Comparison of ENCODE assay signal across 26 cellular contexts in the genomic region with DNA sequence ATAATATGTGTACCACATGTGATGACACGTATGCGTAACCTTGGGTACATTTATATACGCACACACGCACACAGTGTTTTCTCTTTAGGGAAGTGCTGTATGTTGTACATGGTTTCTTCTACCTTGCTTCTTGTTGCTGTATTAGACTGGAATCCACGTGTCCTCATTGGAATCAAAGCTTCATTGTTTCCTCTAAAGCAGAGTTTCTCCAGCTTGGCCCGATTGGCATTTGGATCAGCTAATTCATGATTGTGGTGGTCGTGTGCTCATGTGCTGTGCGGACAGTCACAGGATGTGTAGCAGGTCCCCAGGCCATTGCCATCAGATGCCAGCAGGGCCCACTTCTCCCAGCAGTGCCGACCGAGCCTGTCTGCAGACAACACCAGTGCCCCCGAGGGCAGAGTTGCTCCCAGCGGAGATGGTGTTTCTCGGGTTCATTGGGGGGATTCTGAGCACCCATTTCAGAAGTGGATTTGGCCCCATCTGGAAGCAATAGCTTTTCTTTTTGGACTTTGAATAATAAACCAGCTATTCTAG.
DNase-seq lines count a peak whose midpoint lies in the region; ATAC-seq and TF ChIP-seq lines count a peak whose summit lies in the region.
"Had no signal": no experiment of that assay in that cellular context is flagged by ENCODE, and none has a peak within 500 bp of the region (broad histone marks: within the 10 kb centered on the region; RNA-seq: fewer than 3 reads in every experiment).

No MANE protein-coding gene starts in this region.

- peaks cover 0 to 14% of the 10 kb centered on the region in 2 experiments for H3K36me3 ChIP-seq in mesenchymal stem cell (ENCODE audit: control insufficient read depth in 1 of 2, insufficient read depth in 2 of 2, low read depth in 1 of 2, low read length in 2 of 2)
- no peaks in the 10 kb centered on the region for H3K36me3 ChIP-seq in ascending aorta
- H3K36me3 ChIP-seq in esophagus muscularis mucosa, result no peaks in the 10 kb centered on the region
- H3K36me3 ChIP-seq: adrenal gland, breast epithelium, transverse colon had no signal

- H3K4me2 ChIP-seq in mesenchymal stem cell (ENCODE audit: low read length, poor library complexity, severe bottlenecking), result no peak overlapping the region

- no peak overlapping the region for H4K91ac ChIP-seq in mesenchymal stem cell (ENCODE audit: low read length)

- no peak overlapping the region for H2BK5ac ChIP-seq in mesenchymal stem cell (ENCODE audit: low read depth, low read length, poor library complexity, severe bottlenecking)

- peak overlapping the region; percentile 97 for H3K27ac Mint-ChIP-seq in WTC11
- H3K27ac Mint-ChIP-seq: activated CD4-positive, alpha-beta memory T cell treated with anti-CD3 and anti-CD28 coated beads, Interleukin-2, amount 10 ng/mL, durations not matched to agents 7 days and 5 days had no signal

- POLR2A ChIA-PET in WTC11 (lab: Charles Lee), result no interaction called here

- H4K8ac ChIP-seq in mesenchymal stem cell (ENCODE audit: low read length), result no peak overlapping the region

- H3K27me3 ChIP-seq in mesenchymal stem cell (ENCODE audit: control insufficient read depth in 1 of 2, insufficient read depth in 1 of 2, low read length in 2 of 2) (no peaks in the 10 kb centered on the region), ascending aorta (no peaks in the 10 kb centered on the region), esophagus muscularis mucosa (no peaks in the 10 kb centered on the region)
- H3K27me3 ChIP-seq: adrenal gland, breast epithelium, foreskin keratinocyte, stomach, transverse colon had no signal

- DNase-seq in Ammon's horn (ENCODE audit: low spot score), result peak; percentile 63
- peak; percentile 13 for DNase-seq in G401 (ENCODE audit: low spot score)
- no peak for DNase-seq in WTC11 (ENCODE audit: low spot score)
- no peak for DNase-seq in mesenchymal stem cell
- DNase-seq in ascending aorta (ENCODE audit: low spot score in 2 of 2), result no peak
- DNase-seq in stimulated activated naive CD4-positive, alpha-beta T cell treated with Interleukin-2 at 50 U/mL for 16 hours (lab: John Stamatoyannopoulos, UW), result no peak
- no peak for DNase-seq in esophagus muscularis mucosa (ENCODE audit: extremely low spot score)
- DNase-seq in MV-4-11 (lab: John Stamatoyannopoulos, UW), result no peak
- DNase-seq: activated CD4-positive, alpha-beta memory T cell treated with anti-CD3 and anti-CD28 coated beads, Interleukin-2, amount 10 ng/mL, durations not matched to agents 7 days and 5 days; activated gamma-delta T cell; CD4-positive, CD25-positive, alpha-beta regulatory T cell; DMS153; effector CD8-positive, alpha-beta T cell; foreskin keratinocyte; Karpas-422; left ventricle myocardium superior; NCI-H1048; NCI-H187; NCI-H526 treated with DMSO at 0.1 percent for 48 hours; psoas muscle; RPMI8226; stomach; T1000; transverse colon had no signal

- no peaks in the 10 kb centered on the region for H3K27me3 Mint-ChIP-seq in WTC11 (ENCODE audit: low read depth)
- H3K27me3 Mint-ChIP-seq: activated CD4-positive, alpha-beta memory T cell treated with anti-CD3 and anti-CD28 coated beads, Interleukin-2, amount 10 ng/mL, durations not matched to agents 7 days and 5 days; CD4-positive, CD25-positive, alpha-beta regulatory T cell had no signal

- CTCF ChIA-PET in WTC11 (lab: Charles Lee), result interaction anchor here (1.6 kb wide), 1 partner anchor 266 kb away, joined by 4 read pairs; no protein-coding TSS in a partner anchor

- no peak overlapping the region for H3K4me3 ChIP-seq in mesenchymal stem cell (ENCODE audit: insufficient read depth in 1 of 2, low read depth in 1 of 2, low read length in 2 of 2)
- H3K4me3 ChIP-seq in ascending aorta, result no peak overlapping the region
- no peak overlapping the region for H3K4me3 ChIP-seq in esophagus muscularis mucosa
- H3K4me3 ChIP-seq: adrenal gland, breast epithelium, psoas muscle, stomach, transverse colon had no signal

- peak overlapping the region in 1 of 2 experiments; percentile 24 for H2BK12ac ChIP-seq in mesenchymal stem cell (ENCODE audit: low read length in 2 of 2)

- peaks cover 22% of the 10 kb centered on the region for H3K4me1 ChIP-seq in mesenchymal stem cell (ENCODE audit: control insufficient read depth, insufficient read depth, low read depth, low read length)
- H3K4me1 ChIP-seq in ascending aorta, result no peaks in the 10 kb centered on the region
- peaks cover 4 to 15% (median 5%) of the 10 kb centered on the region in 4 donors for H3K4me1 ChIP-seq in esophagus muscularis mucosa
- H3K4me1 ChIP-seq: breast epithelium, foreskin keratinocyte had no signal

- no peak overlapping the region for H2BK15ac ChIP-seq in mesenchymal stem cell (ENCODE audit: low read depth, poor library complexity, severe bottlenecking)

- TF ChIP-seq POLR2A in esophagus muscularis mucosa (IDR thresholded peaks at IDR 0.05; ENCODE audit: low read depth), result no peak

- H3K4ac ChIP-seq in mesenchymal stem cell (ENCODE audit: low read depth in 1 of 2, low read length in 2 of 2), result no peak overlapping the region

- TF ChIP-seq CTCF in WTC11 (IDR thresholded peaks at IDR 0.05) (no peak), ascending aorta (IDR thresholded peaks at IDR 0.05) (no peak), esophagus muscularis mucosa (IDR thresholded peaks at IDR 0.05) (no peak)

- no peaks in the 10 kb centered on the region for H3K9me3 Mint-ChIP-seq in WTC11
- H3K9me3 Mint-ChIP-seq: activated CD4-positive, alpha-beta memory T cell treated with anti-CD3 and anti-CD28 coated beads, Interleukin-2, amount 10 ng/mL, durations not matched to agents 7 days and 5 days; CD4-positive, CD25-positive, alpha-beta regulatory T cell had no signal

- H3K4me1 Mint-ChIP-seq in WTC11, result peaks cover 63% of the 10 kb centered on the region

- peak overlapping the region in 1 of 2 experiments; percentile 14 for H3K18ac ChIP-seq in mesenchymal stem cell (ENCODE audit: low read depth in 1 of 2, low read length in 2 of 2)

- no peak overlapping the region for H3K9ac ChIP-seq in mesenchymal stem cell (ENCODE audit: low read length)

- H2AFZ ChIP-seq in mesenchymal stem cell (ENCODE audit: low read depth, low read length), result no peak overlapping the region

- H3K4me3 Mint-ChIP-seq in WTC11, result no peak overlapping the region
- H3K4me3 Mint-ChIP-seq: activated CD4-positive, alpha-beta memory T cell treated with anti-CD3 and anti-CD28 coated beads, Interleukin-2, amount 10 ng/mL, durations not matched to agents 7 days and 5 days; CD4-positive, CD25-positive, alpha-beta regulatory T cell had no signal

- intact Hi-C loops in ascending aorta (cut with DNase I) (no loop called here), esophagus muscularis mucosa (cut with DNase I) (no loop called here)

- H3K27ac ChIP-seq in mesenchymal stem cell (ENCODE audit: low read length, poor library complexity, severe bottlenecking) (no peak overlapping the region), ascending aorta (no peak overlapping the region), esophagus muscularis mucosa (replicated peaks in 1 of 4) (no peak overlapping the region)
- H3K27ac ChIP-seq: breast epithelium, foreskin keratinocyte, psoas muscle, stomach, transverse colon had no signal

- H2BK120ac ChIP-seq in mesenchymal stem cell (ENCODE audit: low read depth, low read length), result no peak overlapping the region

- H3K79me1 ChIP-seq in mesenchymal stem cell (replicated peaks; ENCODE audit: low read length, poor library complexity, severe bottlenecking), result peaks cover 55% of the 10 kb centered on the region

- no peaks in the 10 kb centered on the region for H3K36me3 Mint-ChIP-seq in WTC11

- no peak overlapping the region for H3K23ac ChIP-seq in mesenchymal stem cell (ENCODE audit: low read length in 2 of 2)

- no peak for TF ChIP-seq EP300 in esophagus muscularis mucosa (IDR thresholded peaks at IDR 0.05)

- ATAC-seq in WTC11, result no peak
- ATAC-seq: foreskin keratinocyte, left ventricle myocardium superior, psoas muscle had no signal

- H3K9me3 ChIP-seq in mesenchymal stem cell (ENCODE audit: control insufficient read depth, low read length) (no peaks in the 10 kb centered on the region), ascending aorta (no peaks in the 10 kb centered on the region), esophagus muscularis mucosa (no peaks in the 10 kb centered on the region)
- H3K9me3 ChIP-seq: adrenal gland, breast epithelium, psoas muscle, stomach, transverse colon had no signal

- in situ Hi-C loops in G401 (cut with HindIII; ENCODE audit: low sequenced_read_pairs), result no loop called here

- no peak overlapping the region for H3K14ac ChIP-seq in mesenchymal stem cell (ENCODE audit: low read length in 2 of 2)

- WGBS in mesenchymal stem cell, result 94% methylated on average over 13 of the region's 13 CpGs
- 96% methylated on average over 13 of the region's 13 CpGs for WGBS in esophagus muscularis mucosa

- H2AK5ac ChIP-seq in mesenchymal stem cell (ENCODE audit: low read length, severe bottlenecking), result peak overlapping the region; percentile 5

TF ChIP-seq in WTC11, 78 proteins besides CTCF, POLR2A, EP300 and RAD21:
- no peak for TF ChIP-seq ZNF423 (CRISPR knock-in tag; IDR thresholded peaks at IDR 0.05)
- no peak for TF ChIP-seq SP1 (CRISPR knock-in tag; conservative IDR thresholded peaks at IDR 0.05)
- TF ChIP-seq MXD4 (CRISPR knock-in tag; IDR thresholded peaks at IDR 0.05; ENCODE audit: borderline replicate concordance), result no peak
- no peak for TF ChIP-seq ATF2 (CRISPR knock-in tag; IDR thresholded peaks at IDR 0.05; ENCODE audit: borderline replicate concordance, low read depth)
- no peak for TF ChIP-seq NR1H2 (CRISPR knock-in tag; IDR thresholded peaks at IDR 0.05)
- TF ChIP-seq, protein P1, sequence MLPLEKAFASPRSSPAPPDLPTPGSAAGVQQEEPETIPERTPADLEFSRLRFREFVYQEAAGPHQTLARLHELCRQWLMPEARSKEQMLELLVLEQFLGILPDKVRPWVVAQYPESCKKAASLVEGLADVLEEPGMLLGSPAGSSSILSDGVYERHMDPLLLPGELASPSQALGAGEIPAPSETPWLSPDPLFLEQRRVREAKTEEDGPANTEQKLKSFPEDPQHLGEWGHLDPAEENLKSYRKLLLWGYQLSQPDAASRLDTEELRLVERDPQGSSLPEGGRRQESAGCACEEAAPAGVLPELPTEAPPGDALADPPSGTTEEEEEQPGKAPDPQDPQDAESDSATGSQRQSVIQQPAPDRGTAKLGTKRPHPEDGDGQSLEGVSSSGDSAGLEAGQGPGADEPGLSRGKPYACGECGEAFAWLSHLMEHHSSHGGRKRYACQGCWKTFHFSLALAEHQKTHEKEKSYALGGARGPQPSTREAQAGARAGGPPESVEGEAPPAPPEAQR (CRISPR knock-in tag; IDR thresholded peaks at IDR 0.05), result no peak

Comparison
In these comparisons a context has a peak if more than half of its experiments do, and no peak if none do; other contexts are left out.
1. DNase-seq: peak in Ammon's horn (single experiment) and G401 (single experiment); none in WTC11 (single experiment), mesenchymal stem cell (single experiment), ascending aorta (0 of 2), stimulated activated naive CD4-positive, alpha-beta T cell treated with Interleukin-2 at 50 U/mL for 16 hours (single experiment), esophagus muscularis mucosa (single experiment) and MV-4-11 (single experiment).